ENCODE assay signal across 20 cellular contexts in genomic region chr1:175207971-175208370, GRCh38. TPM values are rescaled to one million over a fixed set of nuclear protein-coding genes. Genes with fewer than 3 reads are reported as not detected.
DNase-seq lines count a peak whose midpoint lies in the region; ATAC-seq lines count a peak whose summit lies in the region.
"Had no signal": no experiment of that assay in that cellular context is flagged by ENCODE, and none has a peak within 500 bp of the region (broad histone marks: within the 10 kb centered on the region; RNA-seq: fewer than 3 reads in every experiment).

No MANE protein-coding gene starts in this region.

- H3K27ac Mint-ChIP-seq in stimulated activated naive B cell treated with anti-CD40 and anti-IgM and Interleukin-4, amounts not matched to agents 10 μg/mL and 1 μg/mL and 100 μg/mL, for 72 hours, result peak overlapping the region; percentile 14

- no peaks in the 10 kb centered on the region for H3K9me3 Mint-ChIP-seq in stimulated activated naive B cell treated with anti-CD40 and anti-IgM and Interleukin-4, amounts not matched to agents 10 μg/mL and 1 μg/mL and 100 μg/mL, for 72 hours
- H3K9me3 Mint-ChIP-seq: activated naive CD8-positive, alpha-beta T cell treated with anti-CD3 and anti-CD28 coated beads, Interleukin-2, amount 10 ng/mL, durations not matched to agents 7 days and 5 days; natural killer cell had no signal

- H3K4me1 Mint-ChIP-seq in stimulated activated naive B cell treated with anti-CD40 and anti-IgM and Interleukin-4, amounts not matched to agents 10 μg/mL and 1 μg/mL and 100 μg/mL, for 72 hours, result peaks cover 37 to 68% of the 10 kb centered on the region in 2 donors

- H3K36me3 Mint-ChIP-seq in stimulated activated naive B cell treated with anti-CD40 and anti-IgM and Interleukin-4, amounts not matched to agents 10 μg/mL and 1 μg/mL and 100 μg/mL, for 72 hours, result no peaks in the 10 kb centered on the region
- H3K36me3 Mint-ChIP-seq: natural killer cell had no signal

- DNase-seq in NCI-H345 (lab: John Stamatoyannopoulos, UW), result peak; percentile 37
- DNase-seq in NCI-H345 treated with DMSO at 0.1 percent for 48 hours (lab: John Stamatoyannopoulos, UW; ENCODE audit: unreplicated experiment), result no peak
- peak; percentile 34 for DNase-seq in NCI-H2029 treated with DMSO at 0.1 percent for 48 hours (lab: John Stamatoyannopoulos, UW)
- peak; percentile 96 for DNase-seq in NCI-H82 treated with DMSO at 0.1 percent for 48 hours (lab: John Stamatoyannopoulos, UW; ENCODE audit: unreplicated experiment)
- no peak for DNase-seq in stimulated activated naive B cell treated with anti-CD40 and anti-IgM and Interleukin-4, amounts not matched to agents 10 μg/mL and 1 μg/mL and 100 μg/mL, for 72 hours
- DNase-seq in stimulated activated CD4-positive, alpha-beta T cell treated with anti-CD3 and anti-CD28 coated beads, Interleukin-4, amount 100 ng/mL, for 4 hours, result no peak
- no peak for DNase-seq in stimulated activated CD4-positive, alpha-beta T cell treated with anti-CD3 and anti-CD28 coated beads, Interleukin-12 subunit alpha, Interleukin-12 subunit beta, amount 100 ng/mL, for 4 hours
- no peak for DNase-seq in mesenteric fat pad (ENCODE audit: low spot score)
- DNase-seq: activated T-cell treated with anti-CD3 and anti-CD28 coated beads, Interleukin-2, amount 50 U/mL, for 1 hour; esophagus squamous epithelium; islet precursor cell; mammary epithelial cell; natural killer cell; NCI-H1694; PC-9; psoas muscle; SK-N-SH; stimulated activated naive CD8-positive, alpha-beta T cell treated with anti-CD3 and anti-CD28 coated beads, Interleukin-15, Interleukin-2, amounts not matched to agents 100 U/mL and 50 U/mL, for 24 hours; upper lobe of right lung had no signal

- no peak overlapping the region for H3K4me3 Mint-ChIP-seq in stimulated activated naive B cell treated with anti-CD40 and anti-IgM and Interleukin-4, amounts not matched to agents 10 μg/mL and 1 μg/mL and 100 μg/mL, for 72 hours

- no peak for ATAC-seq in stimulated activated naive B cell treated with anti-CD40 and anti-IgM and Interleukin-4, amounts not matched to agents 10 μg/mL and 1 μg/mL and 100 μg/mL, for 72 hours (replicated peaks)
- ATAC-seq: stimulated activated naive CD8-positive, alpha-beta T cell treated with anti-CD3 and anti-CD28 coated beads, Interleukin-15, Interleukin-2, amounts not matched to agents 100 U/mL and 50 U/mL, for 24 hours had no signal

- no peaks in the 10 kb centered on the region for H3K27me3 Mint-ChIP-seq in stimulated activated naive B cell treated with anti-CD40 and anti-IgM and Interleukin-4, amounts not matched to agents 10 μg/mL and 1 μg/mL and 100 μg/mL, for 72 hours
- H3K27me3 Mint-ChIP-seq: activated naive CD8-positive, alpha-beta T cell treated with anti-CD3 and anti-CD28 coated beads, Interleukin-2, amount 10 ng/mL, durations not matched to agents 7 days and 5 days had no signal

RNA-seq across cellular contexts. Expression of gene KIAA0040, which starts 15.4 kb away (rescaled TPM):
- total RNA-seq in mesenteric fat pad, result 69.7 TPM

Comparison
In these comparisons a context has a peak if more than half of its experiments do, and no peak if none do; other contexts are left out.
1. DNase-seq: peak in NCI-H345 (single experiment), NCI-H2029 treated with DMSO at 0.1 percent for 48 hours (single experiment) and NCI-H82 treated with DMSO at 0.1 percent for 48 hours (single experiment); none in NCI-H345 treated with DMSO at 0.1 percent for 48 hours (single experiment), stimulated activated naive B cell treated with anti-CD40 and anti-IgM and Interleukin-4, amounts not matched to agents 10 μg/mL and 1 μg/mL and 100 μg/mL, for 72 hours (single experiment), stimulated activated CD4-positive, alpha-beta T cell treated with anti-CD3 and anti-CD28 coated beads, Interleukin-4, amount 100 ng/mL, for 4 hours (0 of 2), stimulated activated CD4-positive, alpha-beta T cell treated with anti-CD3 and anti-CD28 coated beads, Interleukin-12 subunit alpha, Interleukin-12 subunit beta, amount 100 ng/mL, for 4 hours (single experiment) and mesenteric fat pad (single experiment).